Comparison of ENCODE assay signal across 8 cellular contexts in the genomic region with DNA sequence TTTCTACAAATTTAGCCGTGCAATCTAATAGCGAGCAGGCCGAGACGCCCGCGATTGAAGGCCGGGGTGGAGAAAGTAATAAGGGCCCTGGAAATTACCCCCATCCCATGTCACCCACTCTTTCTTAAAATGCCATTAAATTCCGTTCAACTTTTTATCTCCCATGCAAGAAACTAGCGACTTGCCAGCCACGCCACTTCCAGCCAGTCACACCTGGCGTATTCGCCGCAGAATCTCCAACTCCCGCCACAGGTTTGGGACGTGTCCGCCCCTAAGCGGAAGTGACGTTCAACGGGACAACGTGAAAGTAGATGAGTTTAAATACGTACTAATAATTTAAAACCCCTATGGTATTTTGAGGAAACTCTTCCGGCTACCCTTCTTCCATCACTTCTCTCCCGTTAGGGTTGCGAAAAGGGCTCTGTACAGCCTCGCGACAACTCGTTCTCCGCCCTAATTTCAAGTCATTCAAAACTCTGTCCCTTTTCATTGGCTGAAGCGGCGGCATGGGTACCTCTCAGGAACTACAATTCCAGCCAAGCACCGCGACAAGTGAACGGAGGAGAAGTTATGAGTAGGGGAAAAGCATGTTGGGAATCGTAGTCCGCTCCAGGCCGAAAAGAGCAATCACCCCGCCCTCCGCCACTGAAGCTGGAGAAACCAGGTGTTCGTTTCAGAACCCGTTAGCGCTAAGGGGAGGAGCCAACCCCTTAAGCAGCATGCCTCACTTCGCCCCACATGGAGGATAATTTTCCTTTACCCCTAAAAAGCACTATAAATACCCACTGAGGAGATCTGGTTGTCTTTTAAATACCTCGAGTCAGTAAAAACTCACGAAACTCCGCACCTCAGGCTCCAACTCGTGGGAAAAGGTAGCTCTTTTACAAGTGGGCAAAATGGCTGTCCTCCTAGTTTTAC. TPM values are rescaled to one million over a fixed set of nuclear protein-coding genes. Genes with fewer than 3 reads are reported as not detected.
DNase-seq lines count a peak whose midpoint lies in the region; ATAC-seq and FAIRE-seq lines count a peak whose summit lies in the region.

A gene (minus strand): TSS at position 906 of the 918 bp plus-strand sequence.

- ATAC-seq in GM19351 (IDR thresholded peaks at IDR 0.05; ENCODE audit: unreplicated experiment), result peak; percentile 66
- peak; percentile 44 for ATAC-seq in HG03469 (IDR thresholded peaks at IDR 0.05; ENCODE audit: unreplicated experiment)

- H3K27ac ChIP-seq in BLaER1 treated with 17β-estradiol and CSF1 and Interleukin-3, amounts not matched to agents 10 nM and 100 nM, result peak within 1 kb of the TSS; percentile 54 to 97 (median 96)
- peak within 1 kb of the TSS; percentile 98 for H3K27ac ChIP-seq in layer of hippocampus (ENCODE audit: low read depth, low read length)

- H3K9ac ChIP-seq in BLaER1 treated with 17β-estradiol and CSF1 and Interleukin-3, amounts not matched to agents 10 nM and 100 nM, result peak within 1 kb of the TSS; percentile 86 to 96 (median 94)

- peaks cover 7% of the 10 kb centered on the region for H3K36me3 Mint-ChIP-seq in activated CD4-positive, alpha-beta T cell treated with anti-CD3 and anti-CD28 coated beads, Interleukin-2, amount 10 ng/mL, durations not matched to agents 24 days and 14 days (ENCODE audit: low read depth)

- H3K27ac Mint-ChIP-seq in activated CD4-positive, alpha-beta T cell treated with anti-CD3 and anti-CD28 coated beads, Interleukin-2, amount 10 ng/mL, durations not matched to agents 24 days and 14 days, result no peak within 1 kb of the TSS

- no peaks in the 10 kb centered on the region for H3K27me3 ChIP-seq in BLaER1 treated with 17β-estradiol and CSF1 and Interleukin-3, amounts not matched to agents 10 nM and 100 nM
- H3K27me3 ChIP-seq in layer of hippocampus (ENCODE audit: control insufficient read depth, insufficient read depth, low read length), result no peaks in the 10 kb centered on the region

- H3K4me1 Mint-ChIP-seq in activated CD4-positive, alpha-beta T cell treated with anti-CD3 and anti-CD28 coated beads, Interleukin-2, amount 10 ng/mL, durations not matched to agents 24 days and 14 days, result peaks cover 29% of the 10 kb centered on the region

- peaks cover 0 to 27% (median 4%) of the 10 kb centered on the region in 11 experiments; a peak in 9 of 22 replicates for H3K36me3 ChIP-seq in BLaER1 treated with 17β-estradiol and CSF1 and Interleukin-3, amounts not matched to agents 10 nM and 100 nM

- intact Hi-C loops in activated CD4-positive, alpha-beta T cell treated with anti-CD3 and anti-CD28 coated beads, Interleukin-2, amount 10 ng/mL, durations not matched to agents 24 days and 14 days (cut with micrococcal nuclease), result loop anchor here (1.0 to 10.0 kb wide), 12 partner anchors 128 to 852 kb away; a partner anchor contains a TSS

- H3K4me3 ChIP-seq in BLaER1 treated with 17β-estradiol and CSF1 and Interleukin-3, amounts not matched to agents 10 nM and 100 nM, result peak within 1 kb of the TSS; percentile 68 to 90 (median 81)

- DNase-seq in NCI-H526 (lab: John Stamatoyannopoulos, UW), result peak; percentile 98
- peak; percentile 97 for DNase-seq in activated CD4-positive, alpha-beta T cell treated with anti-CD3 and anti-CD28 coated beads, Interleukin-2, amount 10 ng/mL, durations not matched to agents 24 days and 14 days
- DNase-seq in stimulated activated CD4-positive, alpha-beta T cell treated with anti-CD3 and anti-CD28 coated beads, Interleukin-1b, Interleukin-23, amount 100 ng/mL, for 24 hours (ENCODE audit: low read depth in 4 of 4, low spot score in 1 of 4), result peak; percentile 77 to 89 (median 86)

- H3K4me1 ChIP-seq in BLaER1 treated with 17β-estradiol and CSF1 and Interleukin-3, amounts not matched to agents 10 nM and 100 nM, result peaks cover 20 to 35% (median 32%) of the 10 kb centered on the region in 10 experiments

- H3K27me3 Mint-ChIP-seq in activated CD4-positive, alpha-beta T cell treated with anti-CD3 and anti-CD28 coated beads, Interleukin-2, amount 10 ng/mL, durations not matched to agents 24 days and 14 days, result no peaks in the 10 kb centered on the region

- peaks cover 0 to under 1% (median 0%) of the 10 kb centered on the region in 11 experiments; a peak in 1 of 22 replicates for H3K9me3 ChIP-seq in BLaER1 treated with 17β-estradiol and CSF1 and Interleukin-3, amounts not matched to agents 10 nM and 100 nM (replicated peaks in 1 of 11)

- H3K9me3 Mint-ChIP-seq in activated CD4-positive, alpha-beta T cell treated with anti-CD3 and anti-CD28 coated beads, Interleukin-2, amount 10 ng/mL, durations not matched to agents 24 days and 14 days, result no peaks in the 10 kb centered on the region

- H3K4me2 ChIP-seq in BLaER1 treated with 17β-estradiol and CSF1 and Interleukin-3, amounts not matched to agents 10 nM and 100 nM, result peak within 1 kb of the TSS; percentile 81 to 95 (median 88)

- H4K20me1 ChIP-seq in BLaER1 treated with 17β-estradiol and CSF1 and Interleukin-3, amounts not matched to agents 10 nM and 100 nM, result peaks cover 0 to 21% (median 13%) of the 10 kb centered on the region in 11 experiments; a peak in 8 of 22 replicates

- peak; percentile 24 for FAIRE-seq in colon (lab: Jason Lieb, UNC)

- H3K4me3 Mint-ChIP-seq in activated CD4-positive, alpha-beta T cell treated with anti-CD3 and anti-CD28 coated beads, Interleukin-2, amount 10 ng/mL, durations not matched to agents 24 days and 14 days, result no peak within 1 kb of the TSS

RNA-seq across cellular contexts. Expression of the gene that starts here (rescaled TPM):
- 6.8 and 9.2 TPM in 2 replicates for total RNA-seq in activated CD4-positive, alpha-beta T cell treated with anti-CD3 and anti-CD28 coated beads, Interleukin-2, amount 10 ng/mL, durations not matched to agents 24 days and 14 days

Comparison
In these comparisons a context has a peak if more than half of its experiments do, and no peak if none do; other contexts are left out.
1. Peak in every context shown above with its lines: DNase-seq, ATAC-seq, H3K4me3 ChIP-seq and H3K27ac ChIP-seq.